9 cellular contexts compared by ENCODE assay signal in the genomic region with DNA sequence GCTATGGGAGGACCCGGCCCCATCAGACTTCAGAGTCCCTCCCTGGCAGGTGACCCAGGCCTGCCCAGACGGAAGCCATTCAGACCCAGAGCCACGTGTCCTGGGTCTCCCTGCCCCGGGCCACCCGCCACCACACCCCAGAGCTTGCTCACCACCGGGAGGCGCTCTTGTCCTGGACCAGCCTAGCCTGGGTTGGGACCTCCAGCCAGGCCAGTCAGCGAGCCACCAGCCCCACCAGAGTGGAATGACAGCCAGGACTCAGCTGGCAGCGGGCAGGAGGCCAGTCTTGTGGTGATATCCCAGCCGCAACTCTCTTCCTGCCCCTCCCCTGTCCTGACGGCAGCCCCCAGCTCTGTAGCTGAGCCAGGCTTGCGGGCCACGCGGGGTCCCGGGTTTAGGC. TPM values are rescaled to one million over a fixed set of nuclear protein-coding genes. Genes with fewer than 3 reads are reported as not detected.
DNase-seq lines count a peak whose midpoint lies in the region; ATAC-seq, FAIRE-seq and TF ChIP-seq lines count a peak whose summit lies in the region.
"Had no signal": no experiment of that assay in that cellular context is flagged by ENCODE, and none has a peak within 500 bp of the region (broad histone marks: within the 10 kb centered on the region; RNA-seq: fewer than 3 reads in every experiment).

No MANE protein-coding gene starts in this region.

- BruUV-seq in HepG2 (replicated peaks; lab: Mats Ljungman, UMichigan): no TSS peak

- H3K4me1 ChIP-seq in HepG2 (ENCODE audit: insufficient read depth, low read length): peaks cover 40% of the 10 kb centered on the region

- H3K4me1 Mint-ChIP-seq in activated naive CD8-positive, alpha-beta T cell treated with anti-CD3 and anti-CD28 coated beads, Interleukin-2, amount 50 U/mL, for 24 hours: peaks cover 15% of the 10 kb centered on the region

- peak; percentile 91 for DNase-seq in Ammon's horn (ENCODE audit: low spot score)
- peak in 1 of 2 experiments; percentile 30 for DNase-seq in HL-60 (ENCODE audit: low read depth in 1 of 2, low spot score in 1 of 2)
- DNase-seq in activated naive CD8-positive, alpha-beta T cell treated with anti-CD3 and anti-CD28 coated beads, Interleukin-2, amount 50 U/mL, for 24 hours: peak; percentile 57
- DNase-seq in HepG2 (ENCODE audit: low spot score): peak; percentile 42
- no peak for DNase-seq in NCI-H146 treated with DMSO at 0.1 percent for 48 hours (lab: John Stamatoyannopoulos, UW; ENCODE audit: unreplicated experiment)

- TF ChIP-seq POLR2A in HepG2 (IDR thresholded peaks at IDR 0.05; ENCODE audit: insufficient read depth in 1 of 2, low read depth in 2 of 2, low read length in 2 of 2): no peak

- POLR2A ChIA-PET in HepG2 (lab: Yijun Ruan, JAX): no interaction called here

- TF ChIP-seq CTCF in HL-60 (IDR thresholded peaks at IDR 0.05; ENCODE audit: insufficient read depth, low read length) (peak; percentile 7), HepG2 (CRISPR knock-in tag; IDR thresholded peaks at IDR 0.05) (peak; percentile 75)

- H3K4me2 ChIP-seq in HepG2 (ENCODE audit: low read depth, low read length): no peak overlapping the region

- H3K79me2 ChIP-seq in HepG2 (ENCODE audit: insufficient read depth, low read length): no peaks in the 10 kb centered on the region

- H2AFZ ChIP-seq in HepG2 (ENCODE audit: low read length): no peak overlapping the region

- H3K27ac ChIP-seq in HL-60 (replicated peaks) (no peak overlapping the region), HepG2 (ENCODE audit: extremely low read length, insufficient read depth, low read length) (no peak overlapping the region)

- intact Hi-C loops in HepG2 (cut with micrococcal nuclease; ENCODE audit: unreplicated experiment): no loop called here

- 0% methylated on average over 3 of the region's 15 CpGs for WGBS in HepG2 (ENCODE audit: low lambda C conversion rate)

- H3K27me3 ChIP-seq in HL-60 (ENCODE audit: insufficient read depth, poor library complexity, severe bottlenecking) (no peaks in the 10 kb centered on the region), HepG2 (ENCODE audit: control insufficient read depth in 1 of 2, insufficient read depth in 2 of 2, low read length in 2 of 2) (peaks cover 20 to 66% of the 10 kb centered on the region in 2 experiments)

- ATAC-seq in activated naive CD8-positive, alpha-beta T cell treated with anti-CD3 and anti-CD28 coated beads, Interleukin-2, amount 50 U/mL, for 24 hours: no peak
- peak; percentile 41 for ATAC-seq in HepG2
- ATAC-seq in GM21381 (IDR thresholded peaks at IDR 0.05; ENCODE audit: unreplicated experiment): no peak
- no peak for ATAC-seq in HG03354 (IDR thresholded peaks at IDR 0.05; ENCODE audit: poor library complexity, severe bottlenecking, unreplicated experiment)
- ATAC-seq in HG03442 (IDR thresholded peaks at IDR 0.05; ENCODE audit: unreplicated experiment): no peak

- peaks cover 4% of the 10 kb centered on the region for H3K27me3 Mint-ChIP-seq in activated naive CD8-positive, alpha-beta T cell treated with anti-CD3 and anti-CD28 coated beads, Interleukin-2, amount 50 U/mL, for 24 hours

- no peak for FAIRE-seq in HepG2 (lab: Jason Lieb, UNC)

- no peaks in the 10 kb centered on the region for H3K36me3 ChIP-seq in HepG2 (replicated peaks in 1 of 2; ENCODE audit: control insufficient read depth in 1 of 2, insufficient read depth in 2 of 2, low read length in 2 of 2)

- no peaks in the 10 kb centered on the region for H3K9me3 ChIP-seq in HepG2 (ENCODE audit: low read length)

- H3K27ac Mint-ChIP-seq in activated naive CD8-positive, alpha-beta T cell treated with anti-CD3 and anti-CD28 coated beads, Interleukin-2, amount 50 U/mL, for 24 hours: no peak overlapping the region

- H3K36me3 Mint-ChIP-seq in activated naive CD8-positive, alpha-beta T cell treated with anti-CD3 and anti-CD28 coated beads, Interleukin-2, amount 50 U/mL, for 24 hours (ENCODE audit: low read depth): no peaks in the 10 kb centered on the region

- H3K9me3 Mint-ChIP-seq in activated naive CD8-positive, alpha-beta T cell treated with anti-CD3 and anti-CD28 coated beads, Interleukin-2, amount 50 U/mL, for 24 hours: no peaks in the 10 kb centered on the region

- peak overlapping the region; percentile 24 for H3K4me3 Mint-ChIP-seq in activated naive CD8-positive, alpha-beta T cell treated with anti-CD3 and anti-CD28 coated beads, Interleukin-2, amount 50 U/mL, for 24 hours

- H3K4me3 ChIP-seq in HL-60 (replicated peaks; ENCODE audit: insufficient read depth, low read length): no peak overlapping the region
- H3K4me3 ChIP-seq in HepG2 (replicated peaks in 1 of 3; ENCODE audit: insufficient read depth in 1 of 3, low read depth in 2 of 3, low read length in 3 of 3): no peak overlapping the region; a peak in 1 of 6 replicates

- TF ChIP-seq RAD21 in HepG2 (CRISPR knock-in tag; IDR thresholded peaks at IDR 0.05): peak; percentile 78; the same call in 1 of the 2 replicates

- no peak overlapping the region for H3K9ac ChIP-seq in HepG2 (ENCODE audit: insufficient read depth, low read depth, low read length)

- in situ Hi-C loops in HepG2 (cut with HindIII; ENCODE audit: extremely low pct_ligation_motif_present, low pct_unique_long_range_greater_than_20kb): no loop called here

- TF ChIP-seq EP300 in HepG2 (IDR thresholded peaks at IDR 0.05; ENCODE audit: low read depth in 2 of 2, low read length in 2 of 2) (no peak), HepG2 (CRISPR knock-in tag; IDR thresholded peaks at IDR 0.05; ENCODE audit: borderline replicate concordance) (no peak)

- CTCF ChIA-PET in HepG2 (lab: Yijun Ruan, JAX; ENCODE audit: low intra/inter-chr PET ratio, low total read pairs): no interaction called here

- H4K20me1 ChIP-seq in HepG2 (ENCODE audit: insufficient read depth, low read length): no peaks in the 10 kb centered on the region

RNA-seq across cellular contexts. Expression of gene PTGDS, which starts 1.7 kb away (rescaled TPM):
- 0.33 TPM in 1 of 2 replicates, not detected in the other for total RNA-seq in HepG2 (2016; rRNA removed; fragmentation: Illumina TruSeq; extraction: Trizol)
- not detected in 2 replicates for total RNA-seq in HepG2 (2016; cell fraction: cytosol; rRNA removed; fragmentation: Illumina TruSeq; extraction: Trizol; ENCODE audit: low read depth)
- total RNA-seq in HepG2 (2016; cell fraction: insoluble cytoplasmic fraction; rRNA removed; fragmentation: Illumina TruSeq; extraction: Trizol): not detected in 2 replicates
- total RNA-seq in HepG2 (2016; cell fraction: membrane; rRNA removed; fragmentation: Illumina TruSeq; extraction: Trizol): not detected in 2 replicates
- not detected in 2 replicates for total RNA-seq in HepG2 (2016; cell fraction: nucleus; rRNA removed; fragmentation: Illumina TruSeq; extraction: Trizol)
- polyA plus RNA-seq in HepG2 (2011; rRNA removed): 0.31 and 0.50 TPM in 2 replicates
- 0.12 and 0.13 TPM in 2 replicates for polyA plus RNA-seq in HepG2 (2011; cell fraction: cytosol; rRNA removed)
- polyA plus RNA-seq in HepG2 (2011; cell fraction: nucleus; rRNA removed): 0.90 and 1.8 TPM in 2 replicates
- polyA plus RNA-seq in HepG2 (2012): not detected in 2 replicates
- polyA plus RNA-seq in HepG2 (2016; cell fraction: cytosol; fragmentation: Illumina TruSeq; extraction: Trizol; ENCODE audit: low read depth): not detected in 2 replicates
- polyA plus RNA-seq in HepG2 (2016; cell fraction: insoluble cytoplasmic fraction; fragmentation: Illumina TruSeq; extraction: Trizol; ENCODE audit: low read depth): not detected in 2 replicates
- not detected in 2 replicates for polyA plus RNA-seq in HepG2 (2016; cell fraction: membrane; fragmentation: Illumina TruSeq; extraction: Trizol; ENCODE audit: low read depth)
- not detected in 2 replicates for polyA plus RNA-seq in HepG2 (2016; cell fraction: nucleus; fragmentation: Illumina TruSeq; extraction: Trizol; ENCODE audit: insufficient read depth, low read depth)
- polyA minus RNA-seq in HepG2 (2011; rRNA and poly(A)+ RNA removed; ENCODE audit: low replicate concordance): 4.6 TPM in 1 of 2 replicates, not detected in the other
- polyA minus RNA-seq in HepG2 (2011; cell fraction: cytosol; rRNA and poly(A)+ RNA removed): not detected in 2 replicates
- polyA minus RNA-seq in HepG2 (2011; cell fraction: nucleus; rRNA and poly(A)+ RNA removed): not detected in 2 replicates
- total RNA-seq: SK-MEL-5 had no signal

RNA-seq across cellular contexts. Expression of gene LCNL1, which starts 7.2 kb away (rescaled TPM):
- total RNA-seq in HepG2 (2016; rRNA removed; fragmentation: Illumina TruSeq; extraction: Trizol): not detected in 2 replicates
- not detected in 2 replicates for total RNA-seq in HepG2 (2016; cell fraction: cytosol; rRNA removed; fragmentation: Illumina TruSeq; extraction: Trizol; ENCODE audit: low read depth)
- total RNA-seq in HepG2 (2016; cell fraction: insoluble cytoplasmic fraction; rRNA removed; fragmentation: Illumina TruSeq; extraction: Trizol): not detected in 2 replicates
- not detected in 2 replicates for total RNA-seq in HepG2 (2016; cell fraction: membrane; rRNA removed; fragmentation: Illumina TruSeq; extraction: Trizol)
- total RNA-seq in HepG2 (2016; cell fraction: nucleus; rRNA removed; fragmentation: Illumina TruSeq; extraction: Trizol): not detected in 2 replicates
- polyA plus RNA-seq in HepG2 (2011; rRNA removed): not detected in 2 replicates
- not detected in 2 replicates for polyA plus RNA-seq in HepG2 (2011; cell fraction: cytosol; rRNA removed)
- polyA plus RNA-seq in HepG2 (2011; cell fraction: nucleus; rRNA removed): 0.40 and 0.43 TPM in 2 replicates
- not detected in 2 replicates for polyA plus RNA-seq in HepG2 (2012)
- not detected in 2 replicates for polyA plus RNA-seq in HepG2 (2016; cell fraction: cytosol; fragmentation: Illumina TruSeq; extraction: Trizol; ENCODE audit: low read depth)
- polyA plus RNA-seq in HepG2 (2016; cell fraction: insoluble cytoplasmic fraction; fragmentation: Illumina TruSeq; extraction: Trizol; ENCODE audit: low read depth): not detected in 2 replicates
- polyA plus RNA-seq in HepG2 (2016; cell fraction: membrane; fragmentation: Illumina TruSeq; extraction: Trizol; ENCODE audit: low read depth): not detected in 2 replicates
- not detected in 2 replicates for polyA plus RNA-seq in HepG2 (2016; cell fraction: nucleus; fragmentation: Illumina TruSeq; extraction: Trizol; ENCODE audit: insufficient read depth, low read depth)
- 3.1 TPM in 1 of 2 replicates, not detected in the other for polyA minus RNA-seq in HepG2 (2011; rRNA and poly(A)+ RNA removed; ENCODE audit: low replicate concordance)
- not detected in 2 replicates for polyA minus RNA-seq in HepG2 (2011; cell fraction: cytosol; rRNA and poly(A)+ RNA removed)
- 0.13 and 0.25 TPM in 2 replicates for polyA minus RNA-seq in HepG2 (2011; cell fraction: nucleus; rRNA and poly(A)+ RNA removed)
- total RNA-seq: SK-MEL-5 had no signal

RNA-seq across cellular contexts. Expression of gene PAXX, which starts 16.6 kb away (rescaled TPM):
- 20.7 and 31.9 TPM in 2 replicates for total RNA-seq in HepG2 (2016; rRNA removed; fragmentation: Illumina TruSeq; extraction: Trizol)
- 28.4 and 30.8 TPM in 2 replicates for total RNA-seq in HepG2 (2016; cell fraction: cytosol; rRNA removed; fragmentation: Illumina TruSeq; extraction: Trizol; ENCODE audit: low read depth)
- 19.3 and 34.8 TPM in 2 replicates for total RNA-seq in HepG2 (2016; cell fraction: insoluble cytoplasmic fraction; rRNA removed; fragmentation: Illumina TruSeq; extraction: Trizol)
- 30.5 and 31.8 TPM in 2 replicates for total RNA-seq in HepG2 (2016; cell fraction: membrane; rRNA removed; fragmentation: Illumina TruSeq; extraction: Trizol)
- 36.2 and 38.0 TPM in 2 replicates for total RNA-seq in HepG2 (2016; cell fraction: nucleus; rRNA removed; fragmentation: Illumina TruSeq; extraction: Trizol)
- polyA plus RNA-seq in HepG2 (2011; rRNA removed): 14.0 and 18.0 TPM in 2 replicates
- 10.4 and 21.3 TPM in 2 replicates for polyA plus RNA-seq in HepG2 (2011; cell fraction: cytosol; rRNA removed)
- polyA plus RNA-seq in HepG2 (2011; cell fraction: nucleus; rRNA removed): 117 and 140 TPM in 2 replicates
- polyA plus RNA-seq in HepG2 (2012): 8.5 and 8.9 TPM in 2 replicates
- 30.9 and 37.1 TPM in 2 replicates for polyA plus RNA-seq in HepG2 (2016; cell fraction: cytosol; fragmentation: Illumina TruSeq; extraction: Trizol; ENCODE audit: low read depth)
- polyA plus RNA-seq in HepG2 (2016; cell fraction: insoluble cytoplasmic fraction; fragmentation: Illumina TruSeq; extraction: Trizol; ENCODE audit: low read depth): 23.2 and 27.0 TPM in 2 replicates
- 29.8 and 34.5 TPM in 2 replicates for polyA plus RNA-seq in HepG2 (2016; cell fraction: membrane; fragmentation: Illumina TruSeq; extraction: Trizol; ENCODE audit: low read depth)
- 77.5 and 82.4 TPM in 2 replicates for polyA plus RNA-seq in HepG2 (2016; cell fraction: nucleus; fragmentation: Illumina TruSeq; extraction: Trizol; ENCODE audit: insufficient read depth, low read depth)
- polyA minus RNA-seq in HepG2 (2011; rRNA and poly(A)+ RNA removed; ENCODE audit: low replicate concordance): 2.3 and 31.7 TPM in 2 replicates
- polyA minus RNA-seq in HepG2 (2011; cell fraction: cytosol; rRNA and poly(A)+ RNA removed): 1.6 and 2.8 TPM in 2 replicates
- polyA minus RNA-seq in HepG2 (2011; cell fraction: nucleus; rRNA and poly(A)+ RNA removed): 6.6 and 7.3 TPM in 2 replicates

RNA-seq across cellular contexts. Expression of gene CLIC3, which starts 20.7 kb away (rescaled TPM):
- total RNA-seq in HepG2 (2016; rRNA removed; fragmentation: Illumina TruSeq; extraction: Trizol): 0.34 and 0.51 TPM in 2 replicates
- total RNA-seq in HepG2 (2016; cell fraction: cytosol; rRNA removed; fragmentation: Illumina TruSeq; extraction: Trizol; ENCODE audit: low read depth): 0.35 and 0.40 TPM in 2 replicates
- 0.43 and 0.58 TPM in 2 replicates for total RNA-seq in HepG2 (2016; cell fraction: insoluble cytoplasmic fraction; rRNA removed; fragmentation: Illumina TruSeq; extraction: Trizol)
- total RNA-seq in HepG2 (2016; cell fraction: membrane; rRNA removed; fragmentation: Illumina TruSeq; extraction: Trizol): 0.19 and 0.62 TPM in 2 replicates
- total RNA-seq in HepG2 (2016; cell fraction: nucleus; rRNA removed; fragmentation: Illumina TruSeq; extraction: Trizol): 0.56 TPM in 1 of 2 replicates, not detected in the other
- polyA plus RNA-seq in HepG2 (2011; rRNA removed): 1.5 and 1.6 TPM in 2 replicates
- 1.5 and 3.0 TPM in 2 replicates for polyA plus RNA-seq in HepG2 (2011; cell fraction: cytosol; rRNA removed)
- polyA plus RNA-seq in HepG2 (2011; cell fraction: nucleus; rRNA removed): 2.6 and 3.8 TPM in 2 replicates
- 0.47 and 1.5 TPM in 2 replicates for polyA plus RNA-seq in HepG2 (2012)
- polyA plus RNA-seq in HepG2 (2016; cell fraction: cytosol; fragmentation: Illumina TruSeq; extraction: Trizol; ENCODE audit: low read depth): 0.97 and 1.4 TPM in 2 replicates
- polyA plus RNA-seq in HepG2 (2016; cell fraction: insoluble cytoplasmic fraction; fragmentation: Illumina TruSeq; extraction: Trizol; ENCODE audit: low read depth): 0.32 and 0.41 TPM in 2 replicates
- polyA plus RNA-seq in HepG2 (2016; cell fraction: membrane; fragmentation: Illumina TruSeq; extraction: Trizol; ENCODE audit: low read depth): 0.56 and 0.76 TPM in 2 replicates
- 0.97 and 1.2 TPM in 2 replicates for polyA plus RNA-seq in HepG2 (2016; cell fraction: nucleus; fragmentation: Illumina TruSeq; extraction: Trizol; ENCODE audit: insufficient read depth, low read depth)
- polyA minus RNA-seq in HepG2 (2011; rRNA and poly(A)+ RNA removed; ENCODE audit: low replicate concordance): 0.78 and 9.4 TPM in 2 replicates
- 0.89 and 3.1 TPM in 2 replicates for polyA minus RNA-seq in HepG2 (2011; cell fraction: cytosol; rRNA and poly(A)+ RNA removed)
- polyA minus RNA-seq in HepG2 (2011; cell fraction: nucleus; rRNA and poly(A)+ RNA removed): 0.64 TPM in 1 of 2 replicates, not detected in the other
- total RNA-seq: SK-MEL-5 had no signal

RNA-seq across cellular contexts. Expression of gene LCN12, which starts 23.6 kb away (rescaled TPM):
- total RNA-seq in HepG2 (2016; rRNA removed; fragmentation: Illumina TruSeq; extraction: Trizol): 1.2 and 3.4 TPM in 2 replicates
- total RNA-seq in HepG2 (2016; cell fraction: cytosol; rRNA removed; fragmentation: Illumina TruSeq; extraction: Trizol; ENCODE audit: low read depth): 0.97 TPM in 1 of 2 replicates, not detected in the other
- 0.89 and 3.4 TPM in 2 replicates for total RNA-seq in HepG2 (2016; cell fraction: insoluble cytoplasmic fraction; rRNA removed; fragmentation: Illumina TruSeq; extraction: Trizol)
- total RNA-seq in HepG2 (2016; cell fraction: membrane; rRNA removed; fragmentation: Illumina TruSeq; extraction: Trizol): 1.1 and 1.4 TPM in 2 replicates
- total RNA-seq in HepG2 (2016; cell fraction: nucleus; rRNA removed; fragmentation: Illumina TruSeq; extraction: Trizol): 4.3 and 4.4 TPM in 2 replicates
- 6.9 and 7.5 TPM in 2 replicates for polyA plus RNA-seq in HepG2 (2011; rRNA removed)
- polyA plus RNA-seq in HepG2 (2011; cell fraction: cytosol; rRNA removed): 1.1 and 1.6 TPM in 2 replicates
- polyA plus RNA-seq in HepG2 (2011; cell fraction: nucleus; rRNA removed): 68.8 and 75.7 TPM in 2 replicates
- 5.5 and 6.7 TPM in 2 replicates for polyA plus RNA-seq in HepG2 (2012)
- polyA plus RNA-seq in HepG2 (2016; cell fraction: cytosol; fragmentation: Illumina TruSeq; extraction: Trizol; ENCODE audit: low read depth): 0.62 and 0.70 TPM in 2 replicates
- polyA plus RNA-seq in HepG2 (2016; cell fraction: insoluble cytoplasmic fraction; fragmentation: Illumina TruSeq; extraction: Trizol; ENCODE audit: low read depth): 1.5 and 1.7 TPM in 2 replicates
- polyA plus RNA-seq in HepG2 (2016; cell fraction: membrane; fragmentation: Illumina TruSeq; extraction: Trizol; ENCODE audit: low read depth): 1.4 and 1.7 TPM in 2 replicates
- polyA plus RNA-seq in HepG2 (2016; cell fraction: nucleus; fragmentation: Illumina TruSeq; extraction: Trizol; ENCODE audit: insufficient read depth, low read depth): 23.3 and 27.4 TPM in 2 replicates
- polyA minus RNA-seq in HepG2 (2011; rRNA and poly(A)+ RNA removed; ENCODE audit: low replicate concordance): 3.2 and 7.0 TPM in 2 replicates
- polyA minus RNA-seq in HepG2 (2011; cell fraction: cytosol; rRNA and poly(A)+ RNA removed): 1.6 and 3.5 TPM in 2 replicates
- polyA minus RNA-seq in HepG2 (2011; cell fraction: nucleus; rRNA and poly(A)+ RNA removed): 5.3 and 7.7 TPM in 2 replicates
- total RNA-seq: SK-MEL-5 had no signal
